ENCODE assay signal across 6 cellular contexts in the genomic region with DNA sequence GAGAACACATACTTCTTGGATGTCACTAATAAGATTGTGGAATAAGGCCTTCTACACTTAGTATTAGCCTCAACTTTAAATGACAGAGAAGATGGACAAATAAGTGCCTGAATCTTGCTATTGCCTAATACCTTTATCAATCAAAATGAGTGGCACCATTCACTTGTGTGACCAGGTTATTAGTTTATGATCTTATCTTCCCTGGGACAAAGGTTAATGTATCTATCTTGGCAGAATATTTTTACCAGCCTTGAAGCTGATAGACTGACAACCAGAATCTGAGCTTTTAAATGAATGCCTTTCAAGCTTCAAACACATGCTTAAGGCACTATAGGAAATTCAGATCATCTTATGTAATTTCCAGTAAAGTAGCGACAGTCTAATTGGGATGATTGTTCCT.
"Had no signal": no experiment of that assay in that cellular context is flagged by ENCODE, and none has a peak within 500 bp of the region (broad histone marks: within the 10 kb centered on the region; RNA-seq: fewer than 3 reads in every experiment).

No MANE protein-coding gene starts in this region.

- DNase-seq: IMR-90, KBM-7 had no signal

- FAIRE-seq: HepG2, HTR-8/SVneo, K562 had no signal

- H3K27ac ChIP-seq: HL-60 had no signal

- H3K4me3 ChIP-seq: K562 had no signal
